In genomic region chr7:41169307-41169706, GRCh38 we compare ENCODE assay signal across 26 cellular contexts.
"Had no signal": no experiment of that assay in that cellular context is flagged by ENCODE, and none has a peak within 500 bp of the region (broad histone marks: within the 10 kb centered on the region; RNA-seq: fewer than 3 reads in every experiment).

No MANE protein-coding gene starts in this region.

- H3K27me3 Mint-ChIP-seq: activated CD4-positive, alpha-beta T cell treated with anti-CD3 and anti-CD28 coated beads, Interleukin-2, amount 10 ng/mL, durations not matched to agents 7 days and 5 days; activated CD8-positive, alpha-beta memory T cell treated with anti-CD3 and anti-CD28 coated beads, Interleukin-2, amount 10 ng/mL, durations not matched to agents 7 days and 5 days; activated CD8-positive, alpha-beta T cell treated with anti-CD3 and anti-CD28 coated beads for 36 hours; activated naive CD8-positive, alpha-beta T cell treated with anti-CD3 and anti-CD28 coated beads, Interleukin-2, amount 50 U/mL, for 24 hours; naive thymus-derived CD4-positive, alpha-beta T cell; type B pancreatic cell had no signal

- H3K4me3 ChIP-seq: body of pancreas, esophagus muscularis mucosa, gastroesophageal sphincter, heart left ventricle, lower lobe of right lung, spleen, thoracic aorta had no signal

- H3K9me3 ChIP-seq: body of pancreas, esophagus muscularis mucosa, gastroesophageal sphincter, lower lobe of right lung, thoracic aorta had no signal

- H3K36me3 Mint-ChIP-seq: activated CD8-positive, alpha-beta memory T cell treated with anti-CD3 and anti-CD28 coated beads, Interleukin-2, amount 10 ng/mL, durations not matched to agents 7 days and 5 days; naive thymus-derived CD4-positive, alpha-beta T cell; type B pancreatic cell had no signal

- H3K4me3 Mint-ChIP-seq: activated CD4-positive, alpha-beta T cell treated with anti-CD3 and anti-CD28 coated beads, Interleukin-2, amount 10 ng/mL, durations not matched to agents 7 days and 5 days; activated CD8-positive, alpha-beta memory T cell treated with anti-CD3 and anti-CD28 coated beads, Interleukin-2, amount 10 ng/mL, durations not matched to agents 7 days and 5 days; activated CD8-positive, alpha-beta T cell treated with anti-CD3 and anti-CD28 coated beads for 36 hours; activated naive CD8-positive, alpha-beta T cell treated with anti-CD3 and anti-CD28 coated beads, Interleukin-2, amount 50 U/mL, for 24 hours; activated T-helper 1 cell treated with anti-CD3 and anti-CD28 coated beads, Interleukin-12 subunit alpha, Interleukin-12 subunit beta, Interleukin-2, Interleukin-4 antibody, amounts not matched to agents 30 ng/mL and 10 ng/mL and 1 ng/mL, durations not matched to agents 14 hours and 24 hours and 36 hours; naive thymus-derived CD4-positive, alpha-beta T cell; neural crest cell; type B pancreatic cell had no signal

- FAIRE-seq: kidney, TTC549 had no signal

- H3K36me3 ChIP-seq: esophagus muscularis mucosa, gastroesophageal sphincter, heart left ventricle, lower lobe of right lung, spleen, thoracic aorta, WERI-Rb-1 had no signal

- H3K9me3 Mint-ChIP-seq: activated CD4-positive, alpha-beta T cell treated with anti-CD3 and anti-CD28 coated beads, Interleukin-2, amount 10 ng/mL, durations not matched to agents 7 days and 5 days had no signal

- H3K4me1 Mint-ChIP-seq: activated CD4-positive, alpha-beta T cell treated with anti-CD3 and anti-CD28 coated beads, Interleukin-2, amount 10 ng/mL, durations not matched to agents 7 days and 5 days; activated CD8-positive, alpha-beta memory T cell treated with anti-CD3 and anti-CD28 coated beads, Interleukin-2, amount 10 ng/mL, durations not matched to agents 7 days and 5 days; activated naive CD8-positive, alpha-beta T cell treated with anti-CD3 and anti-CD28 coated beads, Interleukin-2, amount 50 U/mL, for 24 hours; naive thymus-derived CD4-positive, alpha-beta T cell; neural crest cell had no signal

- H3K4me1 ChIP-seq: body of pancreas, esophagus muscularis mucosa, gastroesophageal sphincter, heart left ventricle, lower lobe of right lung, spleen had no signal

- DNase-seq: activated CD4-positive, alpha-beta T cell treated with anti-CD3 and anti-CD28 coated beads, Interleukin-2, amount 10 ng/mL, durations not matched to agents 7 days and 5 days; activated CD4-positive, CD25-positive, alpha-beta regulatory T cell treated with anti-CD3 and anti-CD28 coated beads, Interleukin-2, amount 50 U/mL, for 72 hours; activated CD8-positive, alpha-beta memory T cell treated with anti-CD3 and anti-CD28 coated beads, Interleukin-2, amount 10 ng/mL, durations not matched to agents 7 days and 5 days; activated CD8-positive, alpha-beta T cell treated with anti-CD3 and anti-CD28 coated beads for 36 hours; activated gamma-delta T cell; activated naive CD4-positive, alpha-beta T cell treated with anti-CD3 and anti-CD28 coated beads, Interleukin-2, amount 50 U/mL, for 16 hours; activated naive CD8-positive, alpha-beta T cell treated with anti-CD3 and anti-CD28 coated beads, Interleukin-2, amount 50 U/mL, for 24 hours; anterior cingulate cortex; body of pancreas; effector CD8-positive, alpha-beta T cell; heart left ventricle; kidney; lower lobe of right lung; naive thymus-derived CD4-positive, alpha-beta T cell; spleen; stimulated activated CD4-positive, alpha-beta T cell treated with anti-CD3 and anti-CD28 coated beads, Interleukin-4, amount 100 ng/mL, for 1 hour; stimulated activated naive CD4-positive, alpha-beta T cell treated with Interleukin-2 at 50 U/mL for 16 hours; T-helper 1 cell; WERI-Rb-1 had no signal

- H3K27me3 ChIP-seq: body of pancreas, esophagus muscularis mucosa, gastroesophageal sphincter, heart left ventricle, spleen had no signal

- H3K27ac Mint-ChIP-seq: activated CD4-positive, alpha-beta T cell treated with anti-CD3 and anti-CD28 coated beads, Interleukin-2, amount 10 ng/mL, durations not matched to agents 7 days and 5 days; activated CD8-positive, alpha-beta memory T cell treated with anti-CD3 and anti-CD28 coated beads, Interleukin-2, amount 10 ng/mL, durations not matched to agents 7 days and 5 days; activated CD8-positive, alpha-beta T cell treated with anti-CD3 and anti-CD28 coated beads for 36 hours; activated naive CD8-positive, alpha-beta T cell treated with anti-CD3 and anti-CD28 coated beads, Interleukin-2, amount 50 U/mL, for 24 hours; activated T-helper 1 cell treated with anti-CD3 and anti-CD28 coated beads, Interleukin-12 subunit alpha, Interleukin-12 subunit beta, Interleukin-2, Interleukin-4 antibody, amounts not matched to agents 30 ng/mL and 10 ng/mL and 1 ng/mL, durations not matched to agents 14 hours and 24 hours and 36 hours; naive thymus-derived CD4-positive, alpha-beta T cell; type B pancreatic cell had no signal

- H3K27ac ChIP-seq: body of pancreas, esophagus muscularis mucosa, gastroesophageal sphincter, heart left ventricle, lower lobe of right lung, spleen, thoracic aorta, WERI-Rb-1 had no signal
